ENCODE assay signal across 16 cellular contexts in genomic region chr11:82195251-82195650, GRCh38.
"Had no signal": no experiment of that assay in that cellular context is flagged by ENCODE, and none has a peak within 500 bp of the region (broad histone marks: within the 10 kb centered on the region; RNA-seq: fewer than 3 reads in every experiment).

No MANE protein-coding gene starts in this region.

- H3K9me3 ChIP-seq: left lung, prostate gland, upper lobe of right lung had no signal

- H3K4me3 ChIP-seq: left lung, prostate gland, upper lobe of right lung had no signal

- H3K4me3 Mint-ChIP-seq: activated CD4-positive, alpha-beta memory T cell treated with anti-CD3 and anti-CD28 coated beads for 36 hours; activated naive CD8-positive, alpha-beta T cell treated with anti-CD3 and anti-CD28 coated beads for 36 hours; activated T-cell treated with anti-CD3 and anti-CD28 coated beads, Interleukin-2, amount 50 U/mL, for 4 hours; memory B cell; natural killer cell; stimulated activated naive CD8-positive, alpha-beta T cell treated with anti-CD3 and anti-CD28 coated beads, Interleukin-15, Interleukin-2, amounts not matched to agents 100 ng/mL and 50 ng/mL, for 24 hours; T-helper 2 cell treated with Interferon-gamma antibody and Interleukin-4, amounts not matched to agents 5 μg/mL and 100 μg/mL, for 36 hours had no signal

- H3K9me3 Mint-ChIP-seq: activated CD4-positive, alpha-beta memory T cell treated with anti-CD3 and anti-CD28 coated beads for 36 hours; activated naive CD8-positive, alpha-beta T cell treated with anti-CD3 and anti-CD28 coated beads for 36 hours; activated T-cell treated with anti-CD3 and anti-CD28 coated beads, Interleukin-2, amount 50 U/mL, for 4 hours; memory B cell; stimulated activated naive CD8-positive, alpha-beta T cell treated with anti-CD3 and anti-CD28 coated beads, Interleukin-15, Interleukin-2, amounts not matched to agents 100 ng/mL and 50 ng/mL, for 24 hours; T-helper 2 cell treated with Interferon-gamma antibody and Interleukin-4, amounts not matched to agents 5 μg/mL and 100 μg/mL, for 36 hours had no signal

- H3K36me3 ChIP-seq: left lung, prostate gland, upper lobe of right lung had no signal

- H3K4me1 Mint-ChIP-seq: activated naive CD8-positive, alpha-beta T cell treated with anti-CD3 and anti-CD28 coated beads for 36 hours; memory B cell; natural killer cell had no signal

- H3K27ac ChIP-seq: left lung, prostate gland, upper lobe of right lung had no signal

- DNase-seq: activated CD4-positive, alpha-beta memory T cell treated with anti-CD3 and anti-CD28 coated beads for 36 hours; activated CD4-positive, CD25-positive, alpha-beta regulatory T cell treated with anti-CD3 and anti-CD28 coated beads, Interleukin-2, amount 50 U/mL, for 72 hours; activated gamma-delta T cell; activated naive CD8-positive, alpha-beta T cell treated with anti-CD3 and anti-CD28 coated beads for 36 hours; activated T-cell treated with anti-CD3 and anti-CD28 coated beads, Interleukin-2, amount 50 U/mL, for 4 hours; dermis blood vessel endothelial cell; erythroblast; natural killer cell; occipital lobe; stimulated activated CD4-positive, alpha-beta T cell treated with anti-CD3 and anti-CD28 coated beads, Interleukin-4, amount 100 ng/mL, for 24 hours; upper lobe of right lung had no signal

- H3K27me3 Mint-ChIP-seq: activated CD4-positive, alpha-beta memory T cell treated with anti-CD3 and anti-CD28 coated beads for 36 hours; memory B cell; stimulated activated naive CD8-positive, alpha-beta T cell treated with anti-CD3 and anti-CD28 coated beads, Interleukin-15, Interleukin-2, amounts not matched to agents 100 ng/mL and 50 ng/mL, for 24 hours had no signal

- ATAC-seq: activated T-cell treated with anti-CD3 and anti-CD28 coated beads, Interleukin-2, amount 50 U/mL, for 4 hours; left lung; natural killer cell had no signal

- H3K4me1 ChIP-seq: left lung, prostate gland, upper lobe of right lung had no signal

- H3K36me3 Mint-ChIP-seq: activated CD4-positive, alpha-beta memory T cell treated with anti-CD3 and anti-CD28 coated beads for 36 hours; activated naive CD8-positive, alpha-beta T cell treated with anti-CD3 and anti-CD28 coated beads for 36 hours; memory B cell; natural killer cell had no signal

- H3K27ac Mint-ChIP-seq: activated CD4-positive, alpha-beta memory T cell treated with anti-CD3 and anti-CD28 coated beads for 36 hours; activated naive CD8-positive, alpha-beta T cell treated with anti-CD3 and anti-CD28 coated beads for 36 hours; memory B cell; natural killer cell; stimulated activated naive CD8-positive, alpha-beta T cell treated with anti-CD3 and anti-CD28 coated beads, Interleukin-15, Interleukin-2, amounts not matched to agents 100 ng/mL and 50 ng/mL, for 24 hours; T-helper 2 cell treated with Interferon-gamma antibody and Interleukin-4, amounts not matched to agents 5 μg/mL and 100 μg/mL, for 36 hours had no signal

- H3K27me3 ChIP-seq: left lung, upper lobe of right lung had no signal
